ENCODE assay signal across 13 cellular contexts in the genomic region with DNA sequence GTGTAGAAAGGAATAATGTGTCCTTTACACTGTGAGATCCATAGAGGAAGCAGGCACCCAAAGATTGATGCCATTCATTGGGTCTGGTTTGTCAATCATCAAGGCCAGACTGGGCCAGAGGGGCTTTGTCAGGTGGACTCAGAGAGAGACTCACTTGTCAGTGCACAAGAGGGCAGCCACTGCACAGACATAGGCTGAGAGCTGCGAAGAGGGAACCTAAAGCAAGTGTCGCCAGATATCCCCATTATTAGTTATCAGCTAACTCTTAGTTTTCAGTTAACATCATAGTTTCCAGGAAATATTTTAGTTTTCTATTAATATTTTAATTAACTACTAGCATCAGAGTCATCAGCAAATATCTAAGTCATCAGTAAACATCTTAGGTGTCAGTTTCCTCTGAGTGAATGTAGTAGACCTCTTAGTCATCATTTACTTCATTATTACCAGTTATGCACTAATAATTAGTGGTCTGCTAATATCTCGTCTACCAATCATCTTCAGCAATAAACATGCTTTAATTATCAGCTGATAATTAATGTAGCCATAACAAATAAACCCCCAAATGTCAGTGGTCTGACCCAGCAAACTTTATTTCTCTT. TPM values are rescaled to one million over a fixed set of nuclear protein-coding genes. Genes with fewer than 3 reads are reported as not detected.
DNase-seq lines count a peak whose midpoint lies in the region; ATAC-seq and TF ChIP-seq lines count a peak whose summit lies in the region.
"Had no signal": no experiment of that assay in that cellular context is flagged by ENCODE, and none has a peak within 500 bp of the region (broad histone marks: within the 10 kb centered on the region; RNA-seq: fewer than 3 reads in every experiment).

No MANE protein-coding gene starts in this region.

- H3K27ac ChIP-seq in RWPE1, result peak overlapping the region; percentile 70
- peak overlapping the region in 4 of 5 donors; percentile 0 to 70 (median 60) for H3K27ac ChIP-seq in stomach

- peak; percentile 80 to 83 for ATAC-seq in activated CD4-positive, CD25-positive, alpha-beta regulatory T cell treated with anti-CD3 and anti-CD28 coated beads, Interleukin-2, amount 50 U/mL, for 24 hours
- no peak for ATAC-seq in HG02571 (IDR thresholded peaks at IDR 0.05; ENCODE audit: unreplicated experiment)
- no peak for ATAC-seq in GM19023 (IDR thresholded peaks at IDR 0.05; ENCODE audit: unreplicated experiment)
- ATAC-seq: activated CD8-positive, alpha-beta T cell treated with anti-CD3 and anti-CD28 coated beads for 36 hours; stimulated activated naive CD8-positive, alpha-beta T cell treated with anti-CD3 and anti-CD28 coated beads, Interleukin-15, amount 100 ng/mL, for 72 hours had no signal

- no peaks in the 10 kb centered on the region for H3K9me3 ChIP-seq in stomach

- TF ChIP-seq POLR2A in stomach (IDR thresholded peaks at IDR 0.05), result no peak

- TF ChIP-seq CTCF in RWPE1 (conservative IDR thresholded peaks at IDR 0.05; ENCODE audit: low read depth) (no peak), stomach (IDR thresholded peaks at IDR 0.05) (no peak)

- H3K4me1 Mint-ChIP-seq in immature natural killer cell, result peaks cover 30 to 32% of the 10 kb centered on the region in 2 donors

- H3K36me3 ChIP-seq in stomach, result peaks cover 0 to 7% (median 3%) of the 10 kb centered on the region in 4 donors

- TF ChIP-seq EP300 in stomach (IDR thresholded peaks at IDR 0.05), result no peak

- H3K36me3 Mint-ChIP-seq in immature natural killer cell, result peaks cover 0 to 14% (median 0%) of the 10 kb centered on the region in 3 donors

- POLR2A ChIA-PET in RWPE1 (lab: Yijun Ruan, JAX; ENCODE audit: low non-redundant PET), result no interaction called here

- no peaks in the 10 kb centered on the region for H3K27me3 ChIP-seq in stomach

- H3K27me3 Mint-ChIP-seq in immature natural killer cell (ENCODE audit: low read depth in 3 of 3), result peaks cover 0 to 13% (median 3%) of the 10 kb centered on the region in 3 donors
- H3K27me3 Mint-ChIP-seq: activated CD8-positive, alpha-beta T cell treated with anti-CD3 and anti-CD28 coated beads for 36 hours; stimulated activated naive CD8-positive, alpha-beta T cell treated with anti-CD3 and anti-CD28 coated beads, Interleukin-15, amount 100 ng/mL, for 72 hours had no signal

- intact Hi-C loops in stomach (cut with DNase I; ENCODE audit: low total_unique reads), result no loop called here

- whole genome bisulfite sequencing in stomach, 5 donors, result 76 to 87% (median 85%) methylated on average over 3 of the region's 3 CpGs

- DNase-seq in activated CD4-positive, CD25-positive, alpha-beta regulatory T cell (lab: John Stamatoyannopoulos, UW), result no peak
- DNase-seq in RWPE1 (ENCODE audit: low spot score) (no peak), immature natural killer cell (no peak), stomach (no peak), A172 (ENCODE audit: low spot score) (no peak)
- DNase-seq: 8988T; activated CD8-positive, alpha-beta T cell treated with anti-CD3 and anti-CD28 coated beads for 36 hours; activated gamma-delta T cell; effector memory CD8-positive, alpha-beta T cell; stimulated activated naive CD8-positive, alpha-beta T cell treated with anti-CD3 and anti-CD28 coated beads, Interleukin-15, amount 100 ng/mL, for 72 hours had no signal

- peaks cover 31 to 52% (median 38%) of the 10 kb centered on the region in 4 donors for H3K4me1 ChIP-seq in stomach

- H3K9me3 Mint-ChIP-seq in immature natural killer cell, result no peaks in the 10 kb centered on the region
- H3K9me3 Mint-ChIP-seq: activated CD8-positive, alpha-beta T cell treated with anti-CD3 and anti-CD28 coated beads for 36 hours; effector memory CD8-positive, alpha-beta T cell; stimulated activated naive CD8-positive, alpha-beta T cell treated with anti-CD3 and anti-CD28 coated beads, Interleukin-15, amount 100 ng/mL, for 72 hours had no signal

- H3K27ac Mint-ChIP-seq in immature natural killer cell, result peak overlapping the region; percentile 44 to 92 (median 66)
- H3K27ac Mint-ChIP-seq: activated CD8-positive, alpha-beta T cell treated with anti-CD3 and anti-CD28 coated beads for 36 hours had no signal

- CTCF ChIA-PET in RWPE1 (lab: Yijun Ruan, JAX), result interaction anchor here (0.6 kb wide), 1 partner anchor 200 kb away, joined by 3 read pairs; no protein-coding TSS in a partner anchor

- peak overlapping the region; percentile 25 to 78 (median 76) for H3K4me3 Mint-ChIP-seq in immature natural killer cell
- H3K4me3 Mint-ChIP-seq: activated CD8-positive, alpha-beta T cell treated with anti-CD3 and anti-CD28 coated beads for 36 hours; stimulated activated naive CD8-positive, alpha-beta T cell treated with anti-CD3 and anti-CD28 coated beads, Interleukin-15, amount 100 ng/mL, for 72 hours had no signal

- H3K4me3 ChIP-seq in stomach, result no peak overlapping the region

RNA-seq across cellular contexts. Expression of a gene that starts 41.7 kb away (rescaled TPM):
- 10 to 100 TPM in 1 of 3 donors, 1 to 10 TPM in 1, under 1 TPM in 1; 0.62 to 12.8 (median 3.5) TPM for polyA plus RNA-seq in immature natural killer cell
- total RNA-seq in stomach, result 10 to 100 TPM; 10.1 to 91.1 (median 25.3) TPM
- polyA plus RNA-seq in stomach, result 1 to 10 TPM; 2.3 to 3.7 (median 3.4) TPM
- total RNA-seq in A172 (2014; rRNA removed; shearing (Covaris generic)), result 8.7 TPM in 2 replicates

Comparison
In these comparisons a context has a peak if more than half of its experiments do, and no peak if none do; other contexts are left out.
1. ATAC-seq: peak in activated CD4-positive, CD25-positive, alpha-beta regulatory T cell treated with anti-CD3 and anti-CD28 coated beads, Interleukin-2, amount 50 U/mL, for 24 hours (2 of 2); none in HG02571 (single experiment) and GM19023 (single experiment).